ENCODE assay signal across 15 cellular contexts in genomic region chr7:112965506-112965905, GRCh38.
DNase-seq lines count a peak whose midpoint lies in the region; ATAC-seq, FAIRE-seq and TF ChIP-seq lines count a peak whose summit lies in the region.
"Had no signal": no experiment of that assay in that cellular context is flagged by ENCODE, and none has a peak within 500 bp of the region (broad histone marks: within the 10 kb centered on the region; RNA-seq: fewer than 3 reads in every experiment).

No MANE protein-coding gene starts in this region.

- H3K27ac ChIP-seq in GM23248 (no peak overlapping the region), keratinocyte (ENCODE audit: control insufficient read depth, insufficient read depth, low read length) (no peak overlapping the region)
- H3K27ac ChIP-seq: A549, BLaER1 had no signal

- ATAC-seq in HG02763 (IDR thresholded peaks at IDR 0.05; ENCODE audit: unreplicated experiment) (no peak), GM18868 (IDR thresholded peaks at IDR 0.05; ENCODE audit: unreplicated experiment) (no peak)
- ATAC-seq: A549 had no signal

- DNase-seq in GM23248 (peak; percentile 42), dedifferentiated amniotic fluid mesenchymal stem cell (ENCODE audit: extremely low spot score) (peak; percentile 25), keratinocyte (ENCODE audit: low read depth, low spot score) (no peak), anterior cingulate cortex (lab: John Stamatoyannopoulos, UW) (no peak)
- DNase-seq: AML-193; Caco-2; CD8-positive, alpha-beta memory T cell; DND-41; GDM1; H9; IMR-90 had no signal

- no peaks in the 10 kb centered on the region for H3F3A ChIP-seq in GM23248 (ENCODE audit: insufficient read depth)

- TF ChIP-seq CTCF in keratinocyte (optimal IDR thresholded peaks at IDR 0.05 in 1 of 3, IDR thresholded peaks at IDR 0.05 in 1 of 3, conservative IDR thresholded peaks at IDR 0.05 in 1 of 3; ENCODE audit: extremely low read depth in 1 of 3, insufficient read depth in 2 of 3, low read length in 3 of 3), result no peak

- no peaks in the 10 kb centered on the region for H3K9me1 ChIP-seq in keratinocyte (ENCODE audit: control insufficient read depth, extremely low read depth, insufficient read depth, low read length)

- no peaks in the 10 kb centered on the region for H3K27me3 ChIP-seq in GM23248 (replicated peaks; ENCODE audit: insufficient read depth)
- no peaks in the 10 kb centered on the region for H3K27me3 ChIP-seq in keratinocyte (ENCODE audit: control insufficient read depth, extremely low read depth, insufficient read depth, low read length)
- H3K27me3 ChIP-seq: BLaER1 had no signal

- H3K4me2 ChIP-seq in GM23248 (ENCODE audit: unreplicated experiment), result peak overlapping the region; percentile 36
- peak overlapping the region; percentile 19 for H3K4me2 ChIP-seq in keratinocyte (ENCODE audit: control insufficient read depth, extremely low read depth, insufficient read depth, low read depth, low read length)
- H3K4me2 ChIP-seq: A549, BLaER1 had no signal

- H3K4me3 ChIP-seq in GM23248 (0 out of 2 replicates have a peak overlapping the region, but pooled peaks have one; percentile 21), keratinocyte (ENCODE audit: control insufficient read depth in 2 of 3, extremely low read depth in 1 of 3, insufficient read depth in 2 of 3, low read depth in 1 of 3, low read length in 3 of 3) (no peak overlapping the region)
- H3K4me3 ChIP-seq: A549, BLaER1 had no signal

- H3K9me3 ChIP-seq in GM23248 (ENCODE audit: low read depth) (no peaks in the 10 kb centered on the region), keratinocyte (ENCODE audit: control insufficient read depth, low read depth, low read length) (no peaks in the 10 kb centered on the region)
- H3K9me3 ChIP-seq: A549, BLaER1, Caco-2 had no signal

- dilution Hi-C loops in keratinocyte (cut with MboI; ENCODE audit: extremely low pct_ligation_motif_present, low sequenced_read_pairs), result no loop called here

- H3K79me2 ChIP-seq in GM23248 (ENCODE audit: insufficient read depth) (no peaks in the 10 kb centered on the region), keratinocyte (ENCODE audit: control insufficient read depth, insufficient read depth, low read length) (no peaks in the 10 kb centered on the region)

- H3K4me1 ChIP-seq in GM23248 (ENCODE audit: insufficient read depth) (peaks cover 20% of the 10 kb centered on the region), keratinocyte (ENCODE audit: control insufficient read depth, extremely low read depth, insufficient read depth, low read length) (no peaks in the 10 kb centered on the region)
- H3K4me1 ChIP-seq: A549, BLaER1, Caco-2 had no signal

- no peaks in the 10 kb centered on the region for H4K20me1 ChIP-seq in GM23248 (ENCODE audit: insufficient read depth)
- H4K20me1 ChIP-seq in keratinocyte (ENCODE audit: control insufficient read depth, extremely low read depth, insufficient read depth, low read length), result no peaks in the 10 kb centered on the region
- H4K20me1 ChIP-seq: BLaER1 had no signal

- 13 to 15% methylated on average over 1 of the region's 1 CpG for WGBS in GM23248 (ENCODE audit: low coverage in 1 of 2, low lambda C conversion rate in 2 of 2, missing lambda C conversion rate in 2 of 2), 2 experiments

- FAIRE-seq in keratinocyte (lab: Jason Lieb, UNC), result no peak
- FAIRE-seq: A549 had no signal

- no peaks in the 10 kb centered on the region; the same call in 1 of the 2 replicates for H3K9me2 ChIP-seq in GM23248 (ENCODE audit: insufficient read depth)

- H2AFZ ChIP-seq in GM23248, result peak overlapping the region; percentile 52
- H2AFZ ChIP-seq in keratinocyte (ENCODE audit: control insufficient read depth, low read length), result no peak overlapping the region

- H3K9ac ChIP-seq in GM23248, result no peak overlapping the region
- no peak overlapping the region for H3K9ac ChIP-seq in keratinocyte (ENCODE audit: control insufficient read depth, extremely low read depth, insufficient read depth, low read length)
- H3K9ac ChIP-seq: BLaER1 had no signal

- no peaks in the 10 kb centered on the region for H3K36me3 ChIP-seq in GM23248 (ENCODE audit: low read depth)
- no peaks in the 10 kb centered on the region for H3K36me3 ChIP-seq in keratinocyte (ENCODE audit: control insufficient read depth in 2 of 2, extremely low read depth in 1 of 2, insufficient read depth in 2 of 2, low read length in 2 of 2)
- H3K36me3 ChIP-seq: BLaER1 had no signal

- in situ Hi-C loops in GM23248 (cut with MboI), result no loop called here

Comparison
In these comparisons a context has a peak if more than half of its experiments do, and no peak if none do; other contexts are left out.
1. DNase-seq: peak in GM23248 (single experiment) and dedifferentiated amniotic fluid mesenchymal stem cell (single experiment); none in keratinocyte (single experiment) and anterior cingulate cortex (0 of 58).